ENCODE assay signal across 8 cellular contexts in the genomic region with DNA sequence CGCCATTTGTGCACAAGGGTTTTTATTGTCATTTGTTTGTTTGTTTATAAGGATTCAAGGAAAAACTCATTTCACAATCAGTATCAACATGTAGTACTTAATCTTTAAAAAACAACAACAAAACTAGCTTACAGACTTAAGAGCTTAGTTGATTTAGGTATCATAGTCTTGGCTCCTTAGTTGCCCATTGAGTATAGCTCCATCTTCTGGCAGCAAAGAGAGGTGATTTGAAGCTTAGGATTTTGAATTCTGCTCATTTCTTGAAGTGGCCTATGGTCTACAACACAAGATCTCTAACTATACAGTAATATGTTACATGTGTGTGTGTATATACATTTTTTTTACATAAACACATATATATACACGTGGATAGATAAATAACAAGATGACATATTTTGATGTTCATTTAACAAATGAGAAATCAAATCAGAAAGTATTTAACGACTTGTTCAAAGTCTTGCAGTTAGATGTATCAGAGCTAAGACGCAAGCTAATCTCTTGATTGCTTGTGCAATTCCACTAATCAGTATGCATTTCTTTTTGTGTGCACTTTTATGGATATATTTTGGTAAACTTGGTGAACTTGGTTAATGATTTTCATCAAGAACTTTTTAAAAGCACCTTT.
DNase-seq lines count a peak whose midpoint lies in the region; ATAC-seq, FAIRE-seq and TF ChIP-seq lines count a peak whose summit lies in the region.

No MANE protein-coding gene starts in this region.

- no peak overlapping the region for H2AFZ ChIP-seq in GM12878 (ENCODE audit: control insufficient read depth, low read depth, low read length)

- in situ Hi-C loops in GM12878 (cut with MboI) (loop anchor here (5.0 kb wide), 1 partner anchor 394 kb away; no protein-coding TSS in a partner anchor), transverse colon (cut with MboI; ENCODE audit: low pct_ligation_motif_present in 1 of 4, low pct_unique_long_range_greater_than_20kb in 1 of 4, low sequenced_read_pairs in 3 of 4) (loop anchor here in 3 of 4 donors (10.0 to 25.0 kb wide), 2 partner anchors 392 to 394 kb away; no protein-coding TSS in a partner anchor)

- TF ChIP-seq POLR2A in GM12878 (IDR thresholded peaks at IDR 0.05; ENCODE audit: low read depth, low read length) (no peak), transverse colon (IDR thresholded peaks at IDR 0.05) (no peak)

- intact Hi-C loops in GM12878 (cut with micrococcal nuclease; ENCODE audit: unreplicated experiment) (loop anchor here (1.0 to 10.0 kb wide), 4 partner anchors 172 to 442 kb away; no protein-coding TSS in a partner anchor), kidney (cut with DNase I) (no loop called here), transverse colon (cut with DNase I; ENCODE audit: low total_unique reads) (no loop called here)

- RAD21 ChIA-PET in GM12878 (lab: Charles Lee; ENCODE audit: unreplicated experiment), result interaction anchor here (0.6 to 2.8 kb wide), 45 partner anchors 8 to 1121 kb away, joined by 3 to 105 read pairs (median 4); a partner anchor contains a TSS

- TF ChIP-seq EP300 in GM12878 (IDR thresholded peaks at IDR 0.05; ENCODE audit: borderline replicate concordance in 1 of 2, control insufficient read depth in 1 of 2, low read depth in 2 of 2, low read length in 2 of 2) (no peak), transverse colon (IDR thresholded peaks at IDR 0.05; ENCODE audit: low read depth) (no peak)

- H3K9ac ChIP-seq in BLaER1 treated with 17β-estradiol and CSF1 and Interleukin-3, amounts not matched to agents 10 nM and 100 nM, result peak overlapping the region in 3 of 11 experiments; percentile 22 to 62 (median 50); a peak in 3 of 22 replicates
- H3K9ac ChIP-seq in GM12878 (ENCODE audit: control insufficient read depth, insufficient read depth, low read length) (no peak overlapping the region), kidney (ENCODE audit: low read length in 2 of 2) (no peak overlapping the region)

- DNase-seq in GM19240 (ENCODE audit: insufficient read length, low spot score), result peak; percentile 35
- DNase-seq in NCI-H510A treated with DMSO at 0.1 percent for 48 hours (lab: John Stamatoyannopoulos, UW), result peak; percentile 90
- DNase-seq in GM12878 (ENCODE audit: low read depth, low spot score), result no peak
- no peak for DNase-seq in kidney
- DNase-seq in transverse colon, result no peak

- CTCF ChIA-PET in GM12878 (lab: Yijun Ruan, JAX), result interaction anchor here (0.7 to 5.4 kb wide), 68 partner anchors 9 to 490 kb away, joined by 3 to 116 read pairs (median 5); a partner anchor contains a TSS

- peak; percentile 77 for FAIRE-seq in GM12878 (lab: Jason Lieb, UNC)
- FAIRE-seq in kidney (lab: Jason Lieb, UNC), result peak; percentile 97

- peaks cover 0 to 17% (median 7%) of the 10 kb centered on the region in 11 experiments; a peak in 10 of 22 replicates for H3K36me3 ChIP-seq in BLaER1 treated with 17β-estradiol and CSF1 and Interleukin-3, amounts not matched to agents 10 nM and 100 nM
- H3K36me3 ChIP-seq in GM12878 (ENCODE audit: control insufficient read depth in 2 of 2, insufficient read depth in 2 of 2, low read length in 1 of 2) (peaks cover 0 to 1% of the 10 kb centered on the region in 2 experiments; a peak in 1 of 4 replicates), kidney (ENCODE audit: control insufficient read depth in 1 of 2, insufficient read depth in 2 of 2, low read length in 2 of 2) (no peaks in the 10 kb centered on the region), transverse colon (no peaks in the 10 kb centered on the region)

- TF ChIP-seq CTCF in GM12878 (IDR thresholded peaks at IDR 0.05 in 2 of 3, conservative IDR thresholded peaks at IDR 0.05 in 1 of 3; ENCODE audit: control insufficient read depth in 2 of 3, extremely low read depth in 1 of 3, insufficient read depth in 1 of 3, low read depth in 3 of 3, low read length in 3 of 3) (peak; percentile 65 to 76 (median 66)), kidney (IDR thresholded peaks at IDR 0.05; ENCODE audit: borderline replicate concordance, extremely low read depth, insufficient read depth) (peak; percentile 54), transverse colon (IDR thresholded peaks at IDR 0.05) (peak; percentile 68 to 81 (median 70))

- H4K20me1 ChIP-seq in BLaER1 treated with 17β-estradiol and CSF1 and Interleukin-3, amounts not matched to agents 10 nM and 100 nM, result 0 out of 22 replicates have a peak, but pooled peaks cover 0 to 3% (median 0%) of the 10 kb centered on the region in 11 experiments
- H4K20me1 ChIP-seq in GM12878 (ENCODE audit: control insufficient read depth, insufficient read depth), result no peaks in the 10 kb centered on the region

- H3K27ac ChIP-seq in BLaER1 treated with 17β-estradiol and CSF1 and Interleukin-3, amounts not matched to agents 10 nM and 100 nM, result no peak overlapping the region
- H3K27ac ChIP-seq in GM12878 (ENCODE audit: control insufficient read depth, insufficient read depth) (no peak overlapping the region), kidney (ENCODE audit: low read depth in 2 of 2, low read length in 2 of 2) (no peak overlapping the region), transverse colon (no peak overlapping the region)

- no peaks in the 10 kb centered on the region for H3K79me2 ChIP-seq in GM12878 (ENCODE audit: control insufficient read depth, insufficient read depth, low read length)

- peak overlapping the region; percentile 39 to 77 (median 58) for H3K4me2 ChIP-seq in BLaER1 treated with 17β-estradiol and CSF1 and Interleukin-3, amounts not matched to agents 10 nM and 100 nM
- no peak overlapping the region for H3K4me2 ChIP-seq in GM12878 (ENCODE audit: control insufficient read depth, insufficient read depth)

- BruUV-seq in GM12878 (replicated peaks; lab: Mats Ljungman, UMichigan), result no TSS peak

- SMC1A ChIA-PET in GM12878 (lab: Charles Lee; ENCODE audit: uncharacterized antibody, unreplicated experiment), result interaction anchor here (0.6 to 5.9 kb wide), 49 partner anchors 9 to 464 kb away, joined by 3 to 104 read pairs (median 4); a partner anchor contains a TSS

- ATAC-seq in GM12878 (peak; percentile 89), GM19324 (IDR thresholded peaks at IDR 0.05; ENCODE audit: low FRiP score, unreplicated experiment) (no peak), GM18498 (IDR thresholded peaks at IDR 0.05; ENCODE audit: unreplicated experiment) (no peak)

- no peaks in the 10 kb centered on the region for H3K27me3 ChIP-seq in BLaER1 treated with 17β-estradiol and CSF1 and Interleukin-3, amounts not matched to agents 10 nM and 100 nM
- no peaks in the 10 kb centered on the region for H3K27me3 ChIP-seq in GM12878 (replicated peaks in 1 of 2; ENCODE audit: control insufficient read depth in 2 of 2, insufficient read depth in 2 of 2, low read length in 1 of 2)
- H3K27me3 ChIP-seq in transverse colon, result no peaks in the 10 kb centered on the region

- POLR2A ChIA-PET in GM12878 (lab: Charles Lee), result interaction anchor here (1.0 kb wide), 2 partner anchors 174 to 441 kb away, joined by 3 read pairs; no protein-coding TSS in a partner anchor

- TF ChIP-seq RAD21 in GM12878 (IDR thresholded peaks at IDR 0.05; ENCODE audit: insufficient read depth, low read depth, low read length), result peak; percentile 85

- no peak overlapping the region; a peak in 1 of 20 replicates for H3K4me3 ChIP-seq in BLaER1 treated with 17β-estradiol and CSF1 and Interleukin-3, amounts not matched to agents 10 nM and 100 nM
- H3K4me3 ChIP-seq in GM12878 (no peak overlapping the region), kidney (ENCODE audit: low read length in 2 of 2) (no peak overlapping the region), transverse colon (no peak overlapping the region)

- peaks cover 20 to 34% (median 26%) of the 10 kb centered on the region in 11 experiments for H3K9me3 ChIP-seq in BLaER1 treated with 17β-estradiol and CSF1 and Interleukin-3, amounts not matched to agents 10 nM and 100 nM (replicated peaks in 1 of 11)
- H3K9me3 ChIP-seq in GM12878 (replicated peaks; ENCODE audit: control insufficient read depth, insufficient read depth, low read length) (peaks cover 9% of the 10 kb centered on the region; the same call in 2 of the 3 replicates), kidney (ENCODE audit: control insufficient read depth in 1 of 2, low read length in 2 of 2) (peaks cover 0 to 2% of the 10 kb centered on the region in 2 donors), transverse colon (no peaks in the 10 kb centered on the region)

- 74% methylated on average over 4 of the region's 4 CpGs for WGBS in GM12878 (ENCODE audit: insufficient coverage, insufficient replicate concordance, low lambda C conversion rate, missing lambda C conversion rate)
- 61 to 74% methylated on average over 4 of the region's 4 CpGs for WGBS in transverse colon (ENCODE audit: low coverage in 1 of 2), 2 donors

- H3K4me1 ChIP-seq in BLaER1 treated with 17β-estradiol and CSF1 and Interleukin-3, amounts not matched to agents 10 nM and 100 nM, result peaks cover 7 to 19% (median 12%) of the 10 kb centered on the region in 10 experiments
- H3K4me1 ChIP-seq in GM12878 (ENCODE audit: control insufficient read depth, insufficient read depth, low read length) (peaks cover 5% of the 10 kb centered on the region), kidney (ENCODE audit: control insufficient read depth in 1 of 2, insufficient read depth in 1 of 2, low read depth in 1 of 2, low read length in 2 of 2) (no peaks in the 10 kb centered on the region), transverse colon (no peaks in the 10 kb centered on the region)

TF ChIP-seq in GM12878, 131 proteins besides CTCF, POLR2A, EP300 and RAD21 (continues in another document):
- TF ChIP-seq NR2C1 (IDR thresholded peaks at IDR 0.05), result no peak
- TF ChIP-seq, protein P1, sequence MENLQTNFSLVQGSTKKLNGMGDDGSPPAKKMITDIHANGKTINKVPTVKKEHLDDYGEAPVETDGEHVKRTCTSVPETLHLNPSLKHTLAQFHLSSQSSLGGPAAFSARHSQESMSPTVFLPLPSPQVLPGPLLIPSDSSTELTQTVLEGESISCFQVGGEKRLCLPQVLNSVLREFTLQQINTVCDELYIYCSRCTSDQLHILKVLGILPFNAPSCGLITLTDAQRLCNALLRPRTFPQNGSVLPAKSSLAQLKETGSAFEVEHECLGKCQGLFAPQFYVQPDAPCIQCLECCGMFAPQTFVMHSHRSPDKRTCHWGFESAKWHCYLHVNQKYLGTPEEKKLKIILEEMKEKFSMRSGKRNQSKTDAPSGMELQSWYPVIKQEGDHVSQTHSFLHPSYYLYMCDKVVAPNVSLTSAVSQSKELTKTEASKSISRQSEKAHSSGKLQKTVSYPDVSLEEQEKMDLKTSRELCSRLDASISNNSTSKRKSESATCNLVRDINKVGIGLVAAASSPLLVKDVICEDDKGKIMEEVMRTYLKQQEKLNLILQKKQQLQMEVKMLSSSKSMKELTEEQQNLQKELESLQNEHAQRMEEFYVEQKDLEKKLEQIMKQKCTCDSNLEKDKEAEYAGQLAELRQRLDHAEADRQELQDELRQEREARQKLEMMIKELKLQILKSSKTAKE (IDR thresholded peaks at IDR 0.05; ENCODE audit: low read depth, poor library complexity, severe bottlenecking), result peak; percentile 41
- no peak for TF ChIP-seq MYC (IDR thresholded peaks at IDR 0.05; ENCODE audit: insufficient read depth, insufficient read length, insufficient replicate concordance, low read length, severe bottlenecking)
- no peak for TF ChIP-seq CHD2 (IDR thresholded peaks at IDR 0.05; ENCODE audit: borderline replicate concordance, low read depth, low read length)

Comparison
In these comparisons a context has a peak if more than half of its experiments do, and no peak if none do; other contexts are left out.
1. DNase-seq: peak in GM19240 (single experiment) and NCI-H510A treated with DMSO at 0.1 percent for 48 hours (single experiment); none in GM12878 (single experiment), kidney (single experiment) and transverse colon (single experiment).
2. Peak in every context shown above with its lines, with median percentiles within 50 percentile points of each other: CTCF ChIP-seq.